8 cellular contexts compared by ENCODE assay signal in the genomic region with DNA sequence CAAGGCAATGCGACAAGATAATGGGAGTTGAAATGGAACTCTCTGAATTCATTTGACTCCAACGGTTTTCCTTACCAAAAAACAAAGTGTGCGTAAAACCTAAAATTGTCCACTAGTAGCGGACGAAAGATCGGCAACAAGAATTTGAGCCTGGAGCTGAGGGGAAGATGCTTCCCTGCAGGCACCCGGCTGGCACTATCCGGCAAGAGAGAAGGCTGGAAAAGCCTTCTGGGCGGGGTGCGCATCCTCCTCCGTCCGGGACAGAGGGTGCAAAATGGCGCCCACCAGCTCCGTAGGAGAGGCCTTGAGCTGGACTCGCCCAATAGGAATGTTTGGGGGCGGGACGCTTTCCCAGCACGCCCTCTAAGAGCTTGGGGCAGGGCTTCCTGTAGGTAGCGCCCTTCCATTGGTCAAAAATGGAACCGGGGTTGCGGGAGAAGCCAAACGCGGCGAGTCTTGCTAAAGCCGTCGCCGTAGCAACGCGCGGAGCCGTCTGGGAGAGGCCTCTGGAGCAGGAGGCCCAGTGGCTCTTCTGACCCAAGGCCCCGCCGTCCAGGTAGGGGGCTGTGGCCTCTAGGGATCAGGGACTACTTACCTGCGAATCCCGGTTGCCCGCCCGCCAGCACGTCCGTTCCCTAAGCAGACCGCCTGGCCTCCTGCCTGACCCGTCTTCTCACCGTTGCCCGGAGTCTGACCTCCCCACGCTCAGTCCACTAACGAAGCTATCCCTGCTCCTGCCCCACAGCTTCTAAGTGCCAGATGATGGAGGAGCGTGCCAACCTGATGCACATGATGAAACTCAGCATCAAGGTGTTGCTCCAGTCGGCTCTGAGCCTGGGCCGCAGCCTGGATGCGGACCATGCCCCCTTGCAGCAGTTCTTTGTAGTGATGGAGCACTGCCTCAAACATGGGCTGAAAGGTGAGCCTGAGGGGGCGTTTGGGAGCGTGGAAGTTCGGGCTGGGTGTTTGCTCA. TPM values are rescaled to one million over a fixed set of nuclear protein-coding genes. Genes with fewer than 3 reads are reported as not detected.
A peak's percentile ranks its signal among the peaks of the same experiment; 100 is the strongest.
DNase-seq lines count a peak whose midpoint lies in the region; ATAC-seq, FAIRE-seq and TF ChIP-seq lines count a peak whose summit lies in the region.

No MANE protein-coding gene starts in this region.

- 6 to 19% (median 9%) methylated on average over 52 of the region's 52 CpGs for WGBS in small intestine, 3 donors

- DNase-seq in GM04504 (ENCODE audit: low read depth) (peak; percentile 97), HFFc6 (peak; percentile 98), NCI-H146 treated with DMSO at 0.1 percent for 48 hours (lab: John Stamatoyannopoulos, UW; ENCODE audit: unreplicated experiment) (peak; percentile 88), activated B cell treated with CpG ODN at 0.5 μM for 24 hours (peak; percentile 64), caudate nucleus (lab: John Stamatoyannopoulos, UW) (peak; percentile 64 to 100 (median 98)), iPS-NIHi7 (ENCODE audit: extremely low spot score) (peak; percentile 99), small intestine (peak; percentile 100), MV-4-11 (lab: John Stamatoyannopoulos, UW) (no peak)

- TF ChIP-seq CTCF in HFFc6 (IDR thresholded peaks at IDR 0.05) = peak; percentile 45
- TF ChIP-seq CTCF in activated B cell treated with CpG ODN at 0.5 μM for 24 hours (IDR thresholded peaks at IDR 0.05) = no peak

- no peaks in the 10 kb centered on the region for H3K27me3 ChIP-seq in small intestine (ENCODE audit: control insufficient read depth in 2 of 2, insufficient read depth in 2 of 2, low read length in 2 of 2)

- FAIRE-seq in small intestine (lab: Jason Lieb, UNC) = no peak

- intact Hi-C loops in activated B cell treated with CpG ODN at 0.5 μM for 24 hours (cut with micrococcal nuclease) = loop anchor here (1.0 to 10.0 kb wide), 4 partner anchors 8 to 735 kb away; a partner anchor contains a TSS

- H3K4me3 ChIP-seq in small intestine (ENCODE audit: low read depth in 1 of 2, low read length in 2 of 2) = peak overlapping the region; percentile 40 to 50

- peak; percentile 100 for ATAC-seq in activated B cell treated with CpG ODN at 0.5 μM for 24 hours (ENCODE audit: low read depth)

- peaks cover 0 to 5% of the 10 kb centered on the region in 2 donors for H3K4me1 ChIP-seq in small intestine (ENCODE audit: control insufficient read depth in 2 of 2, insufficient read depth in 1 of 2, low read depth in 1 of 2, low read length in 1 of 2)

- CTCF ChIA-PET in activated B cell treated with CpG ODN at 0.5 μM for 24 hours (lab: Charles Lee) = interaction anchor here (1.3 kb wide), 1 partner anchor 9 kb away, joined by 5 read pairs; a partner anchor contains a TSS

- H3K36me3 ChIP-seq in small intestine (ENCODE audit: control insufficient read depth in 2 of 2, insufficient read depth in 2 of 2, low read length in 2 of 2) = peaks cover 8 to 9% of the 10 kb centered on the region in 2 donors

- H3K27ac Mint-ChIP-seq in HFFc6 (peak overlapping the region; percentile 92), activated B cell treated with CpG ODN at 0.5 μM for 24 hours (peak overlapping the region; percentile 84)

- H3K27me3 Mint-ChIP-seq in HFFc6 (ENCODE audit: insufficient read depth) = no peaks in the 10 kb centered on the region; the same call in 1 of the 2 replicates
- H3K27me3 Mint-ChIP-seq in activated B cell treated with CpG ODN at 0.5 μM for 24 hours = no peaks in the 10 kb centered on the region

- POLR2A ChIA-PET in activated B cell treated with CpG ODN at 0.5 μM for 24 hours (lab: Charles Lee) = interaction anchor here (0.6 to 3.3 kb wide), 12 partner anchors 9 to 1019 kb away, joined by 3 to 52 read pairs (median 6); a partner anchor contains a TSS

- peak overlapping the region; percentile 95 for H3K27ac ChIP-seq in caudate nucleus (ENCODE audit: low read depth, low read length)
- peak overlapping the region; percentile 81 to 89 for H3K27ac ChIP-seq in small intestine (ENCODE audit: low read depth in 1 of 2, low read length in 1 of 2)

- H3K9me3 ChIP-seq in small intestine (ENCODE audit: control insufficient read depth, low read depth) = no peaks in the 10 kb centered on the region

- peaks cover 32% of the 10 kb centered on the region for H3K36me3 Mint-ChIP-seq in HFFc6 (ENCODE audit: low read depth)
- H3K36me3 Mint-ChIP-seq in activated B cell treated with CpG ODN at 0.5 μM for 24 hours (ENCODE audit: low read depth) = peaks cover 57% of the 10 kb centered on the region

- H3K9me3 Mint-ChIP-seq in HFFc6 (peaks cover 10% of the 10 kb centered on the region), activated B cell treated with CpG ODN at 0.5 μM for 24 hours (no peaks in the 10 kb centered on the region)

- H3K4me1 Mint-ChIP-seq in HFFc6 (ENCODE audit: low read depth) (peaks cover 23% of the 10 kb centered on the region), activated B cell treated with CpG ODN at 0.5 μM for 24 hours (peaks cover 17% of the 10 kb centered on the region)

- H3K4me3 Mint-ChIP-seq in HFFc6 (peak overlapping the region; percentile 91), activated B cell treated with CpG ODN at 0.5 μM for 24 hours (peak overlapping the region; percentile 86)

RNA-seq across cellular contexts. Expression of a gene that starts 9.2 kb away (rescaled TPM):
- 10 to 100 TPM; 34.3 to 37.2 (median 36.0) TPM for total RNA-seq in HFFc6 (2021; fragmentation: NEBNext Ultra II Directional; extraction: Animal tissue kit (Norgen Biotek cat#: 25700))
- 83.0 and 95.8 TPM in 2 replicates for total RNA-seq in activated B cell treated with CpG ODN at 0.5 μM for 24 hours
- 10 to 100 TPM; 28.8 to 37.6 (median 28.9) TPM for polyA plus RNA-seq in small intestine
